In genomic region chr3:188854395-188855149, GRCh38 we compare ENCODE assay signal across 17 cellular contexts.
DNase-seq lines count a peak whose midpoint lies in the region; ATAC-seq, FAIRE-seq and TF ChIP-seq lines count a peak whose summit lies in the region.
"Had no signal": no experiment of that assay in that cellular context is flagged by ENCODE, and none has a peak within 500 bp of the region (broad histone marks: within the 10 kb centered on the region; RNA-seq: fewer than 3 reads in every experiment).

No MANE protein-coding gene starts in this region.

- DNase-seq in EL (peak; percentile 23), astrocyte (ENCODE audit: low read depth) (peak; percentile 57), heart right ventricle (no peak), gastrocnemius medialis (peak; percentile 35 to 72), mesothelial cell of epicardium (ENCODE audit: low spot score in 2 of 2, unreplicated experiment in 2 of 2) (no peak), NAMALWA (ENCODE audit: low spot score) (no peak)
- no peak for DNase-seq in activated CD4-positive, CD25-positive, alpha-beta regulatory T cell treated with anti-CD3 and anti-CD28 coated beads, Interleukin-2, amount 50 U/mL, for 72 hours
- no peak for DNase-seq in T-helper 2 cell treated with Interferon-gamma antibody and Interleukin-4, amounts not matched to agents 5 μg/mL and 100 μg/mL, for 36 hours (ENCODE audit: low spot score)
- DNase-seq: activated CD4-positive, alpha-beta T cell treated with anti-CD3 and anti-CD28 coated beads for 48 hours; activated naive CD4-positive, alpha-beta T cell treated with Interleukin-2 at 50 U/mL for 16 hours; effector CD8-positive, alpha-beta T cell; NCI-H2081 treated with DMSO at 0.1 percent for 48 hours; SHP77; spleen had no signal

- peak overlapping the region; percentile 13 for H3K27ac Mint-ChIP-seq in astrocyte (ENCODE audit: unreplicated experiment)
- no peak overlapping the region for H3K27ac Mint-ChIP-seq in T-helper 2 cell treated with Interferon-gamma antibody and Interleukin-4, amounts not matched to agents 5 μg/mL and 100 μg/mL, for 36 hours
- H3K27ac Mint-ChIP-seq in mesothelial cell of epicardium: no peak overlapping the region
- H3K27ac Mint-ChIP-seq: memory B cell had no signal

- no peak overlapping the region for H3K4me2 ChIP-seq in astrocyte (ENCODE audit: low read length)

- ATAC-seq in heart right ventricle: peak in 6 of 8 donors; percentile 27 to 81 (median 68)
- peak; percentile 93 to 96 for ATAC-seq in gastrocnemius medialis

- TF ChIP-seq POLR2A in gastrocnemius medialis (IDR thresholded peaks at IDR 0.05): no peak

- no peak overlapping the region for H3K9ac ChIP-seq in astrocyte (ENCODE audit: low read length)

- H3K4me3 ChIP-seq in astrocyte (ENCODE audit: insufficient read depth, low read depth, low read length) (no peak overlapping the region), heart right ventricle (no peak overlapping the region), gastrocnemius medialis (no peak overlapping the region)
- H3K4me3 ChIP-seq: spleen had no signal

- in situ Hi-C loops in gastrocnemius medialis (cut with MboI; ENCODE audit: low sequenced_read_pairs in 4 of 4): no loop called here

- H3K4me1 ChIP-seq in astrocyte (ENCODE audit: insufficient read depth, low read length): peaks cover 9% of the 10 kb centered on the region
- H3K4me1 ChIP-seq in heart right ventricle: peaks cover 0 to 36% (median 21%) of the 10 kb centered on the region in 9 donors
- H3K4me1 ChIP-seq in gastrocnemius medialis: peaks cover 11 to 39% of the 10 kb centered on the region in 2 donors
- H3K4me1 ChIP-seq: spleen had no signal

- FAIRE-seq in astrocyte (lab: Jason Lieb, UNC): peak; percentile 68
- FAIRE-seq: HTR-8/SVneo had no signal

- intact Hi-C loops in heart right ventricle (cut with DNase I) (no loop called here), gastrocnemius medialis (cut with DNase I; ENCODE audit: low total_unique reads) (loop anchor here (1.0 to 2.0 kb wide), 2 partner anchors 93 to 1114 kb away; no protein-coding TSS in a partner anchor)

- no peaks in the 10 kb centered on the region for H3K27me3 ChIP-seq in astrocyte (ENCODE audit: insufficient read depth, low read length)
- no peaks in the 10 kb centered on the region for H3K27me3 ChIP-seq in heart right ventricle
- H3K27me3 ChIP-seq in gastrocnemius medialis: no peaks in the 10 kb centered on the region
- H3K27me3 ChIP-seq: spleen had no signal

- H3K9me3 ChIP-seq in astrocyte (ENCODE audit: insufficient read depth, low read depth, low read length) (no peaks in the 10 kb centered on the region), heart right ventricle (no peaks in the 10 kb centered on the region), gastrocnemius medialis (no peaks in the 10 kb centered on the region)
- H3K9me3 ChIP-seq: spleen had no signal

- H3K4me3 Mint-ChIP-seq in astrocyte (ENCODE audit: unreplicated experiment) (no peak overlapping the region), mesothelial cell of epicardium (no peak overlapping the region)
- H3K4me3 Mint-ChIP-seq in T-helper 2 cell treated with Interferon-gamma antibody and Interleukin-4, amounts not matched to agents 5 μg/mL and 100 μg/mL, for 36 hours: no peak overlapping the region
- H3K4me3 Mint-ChIP-seq: memory B cell had no signal

- H3K36me3 Mint-ChIP-seq in astrocyte (ENCODE audit: low read depth, unreplicated experiment) (peaks cover 2% of the 10 kb centered on the region), mesothelial cell of epicardium (no peaks in the 10 kb centered on the region)
- H3K36me3 Mint-ChIP-seq in T-helper 2 cell treated with Interferon-gamma antibody and Interleukin-4, amounts not matched to agents 5 μg/mL and 100 μg/mL, for 36 hours (ENCODE audit: low read depth): no peaks in the 10 kb centered on the region

- H3K4me1 Mint-ChIP-seq in astrocyte (ENCODE audit: low read depth, unreplicated experiment) (peaks cover 34% of the 10 kb centered on the region), mesothelial cell of epicardium (peaks cover 16% of the 10 kb centered on the region)
- no peaks in the 10 kb centered on the region for H3K4me1 Mint-ChIP-seq in T-helper 2 cell treated with Interferon-gamma antibody and Interleukin-4, amounts not matched to agents 5 μg/mL and 100 μg/mL, for 36 hours (ENCODE audit: low read depth)
- H3K4me1 Mint-ChIP-seq: memory B cell had no signal

- H2AFZ ChIP-seq in astrocyte (ENCODE audit: low read depth, low read length): no peak overlapping the region

- no peaks in the 10 kb centered on the region for H3K36me3 ChIP-seq in astrocyte (ENCODE audit: insufficient read depth, low read length)
- H3K36me3 ChIP-seq in heart right ventricle: no peaks in the 10 kb centered on the region
- H3K36me3 ChIP-seq in gastrocnemius medialis: no peaks in the 10 kb centered on the region
- H3K36me3 ChIP-seq: spleen had no signal

- H3K79me2 ChIP-seq in astrocyte (ENCODE audit: insufficient read depth, low read length): peaks cover 10% of the 10 kb centered on the region

- H3K27ac ChIP-seq in astrocyte (ENCODE audit: low read depth, low read length) (no peak overlapping the region), heart right ventricle (peak overlapping the region in 8 of 10 donors; percentile 22 to 65 (median 35)), gastrocnemius medialis (peak overlapping the region; percentile 71 to 83 (median 80))
- H3K27ac ChIP-seq: C4-2B had no signal

- WGBS in heart right ventricle, 2 donors: 75 to 79% methylated on average over 3 of the region's 3 CpGs

- peaks cover 27% of the 10 kb centered on the region for H4K20me1 ChIP-seq in astrocyte (ENCODE audit: insufficient read depth, low read length)

- TF ChIP-seq CTCF in astrocyte (IDR thresholded peaks at IDR 0.05; ENCODE audit: insufficient read depth, low read depth, low read length): no peak
- TF ChIP-seq CTCF in heart right ventricle (IDR thresholded peaks at IDR 0.05): no peak
- TF ChIP-seq CTCF in gastrocnemius medialis (IDR thresholded peaks at IDR 0.05 in 4 of 5, conservative IDR thresholded peaks at IDR 0.05 in 1 of 5): peak in 1 of 5 experiments; percentile 22
- TF ChIP-seq CTCF in mesothelial cell of epicardium (IDR thresholded peaks at IDR 0.05; ENCODE audit: unreplicated experiment): no peak

- H3K9me3 Mint-ChIP-seq in astrocyte (ENCODE audit: unreplicated experiment) (no peaks in the 10 kb centered on the region), mesothelial cell of epicardium (no peaks in the 10 kb centered on the region)
- H3K9me3 Mint-ChIP-seq in T-helper 2 cell treated with Interferon-gamma antibody and Interleukin-4, amounts not matched to agents 5 μg/mL and 100 μg/mL, for 36 hours: no peaks in the 10 kb centered on the region
- H3K9me3 Mint-ChIP-seq: memory B cell had no signal

- H3K27me3 Mint-ChIP-seq in astrocyte (ENCODE audit: low read depth, unreplicated experiment) (no peaks in the 10 kb centered on the region), mesothelial cell of epicardium (ENCODE audit: low read depth) (no peaks in the 10 kb centered on the region)
- no peaks in the 10 kb centered on the region for H3K27me3 Mint-ChIP-seq in T-helper 2 cell treated with Interferon-gamma antibody and Interleukin-4, amounts not matched to agents 5 μg/mL and 100 μg/mL, for 36 hours (ENCODE audit: low read depth)
- H3K27me3 Mint-ChIP-seq: memory B cell had no signal

Comparison
In these comparisons a context has a peak if more than half of its experiments do, and no peak if none do; other contexts are left out.
1. DNase-seq: peak in EL (single experiment), astrocyte (single experiment) and gastrocnemius medialis (2 of 2); none in heart right ventricle (0 of 2), activated CD4-positive, CD25-positive, alpha-beta regulatory T cell treated with anti-CD3 and anti-CD28 coated beads, Interleukin-2, amount 50 U/mL, for 72 hours (single experiment), T-helper 2 cell treated with Interferon-gamma antibody and Interleukin-4, amounts not matched to agents 5 μg/mL and 100 μg/mL, for 36 hours (single experiment), mesothelial cell of epicardium (0 of 2) and NAMALWA (single experiment).